In genomic region chr3:74124716-74125115, GRCh38 we compare ENCODE assay signal across 28 cellular contexts.
"Had no signal": no experiment of that assay in that cellular context is flagged by ENCODE, and none has a peak within 500 bp of the region (broad histone marks: within the 10 kb centered on the region; RNA-seq: fewer than 3 reads in every experiment).

No MANE protein-coding gene starts in this region.

- ATAC-seq: activated CD4-positive, alpha-beta T cell treated with anti-CD3 and anti-CD28 coated beads for 36 hours; activated naive CD4-positive, alpha-beta T cell treated with anti-CD3 and anti-CD28 coated beads, Interleukin-2, amount 50 U/mL, for 72 hours; activated T-cell treated with anti-CD3 and anti-CD28 coated beads, Interleukin-2, amount 50 U/mL, for 72 hours; effector memory CD8-positive, alpha-beta T cell; foreskin keratinocyte; gastrocnemius medialis; heart left ventricle had no signal

- H3K27ac Mint-ChIP-seq: activated CD4-positive, alpha-beta memory T cell treated with anti-CD3 and anti-CD28 coated beads, Interleukin-2, amount 10 ng/mL, durations not matched to agents 7 days and 5 days; activated CD4-positive, alpha-beta T cell treated with anti-CD3 and anti-CD28 coated beads for 36 hours; activated CD4-positive, alpha-beta T cell treated with anti-CD3 and anti-CD28 coated beads, Interleukin-2, amount 10 ng/mL, durations not matched to agents 24 days and 14 days; activated naive CD4-positive, alpha-beta T cell treated with anti-CD3 and anti-CD28 coated beads, Interleukin-2, amount 10 ng/mL, durations not matched to agents 7 days and 5 days; activated naive CD4-positive, alpha-beta T cell treated with anti-CD3 and anti-CD28 coated beads, Interleukin-2, amount 50 U/mL, for 72 hours; activated naive CD8-positive, alpha-beta T cell treated with anti-CD3 and anti-CD28 coated beads, Interleukin-2, amount 10 ng/mL, durations not matched to agents 7 days and 5 days; activated T-cell treated with anti-CD3 and anti-CD28 coated beads, Interleukin-2, amount 50 U/mL, for 24 hours; activated T-cell treated with anti-CD3 and anti-CD28 coated beads, Interleukin-2, amount 50 U/mL, for 72 hours; effector memory CD8-positive, alpha-beta T cell had no signal

- H3K4me1 Mint-ChIP-seq: activated CD4-positive, alpha-beta memory T cell treated with anti-CD3 and anti-CD28 coated beads, Interleukin-2, amount 10 ng/mL, durations not matched to agents 7 days and 5 days; activated CD4-positive, alpha-beta T cell treated with anti-CD3 and anti-CD28 coated beads for 36 hours; activated CD4-positive, alpha-beta T cell treated with anti-CD3 and anti-CD28 coated beads, Interleukin-2, amount 10 ng/mL, durations not matched to agents 24 days and 14 days; activated naive CD4-positive, alpha-beta T cell treated with anti-CD3 and anti-CD28 coated beads, Interleukin-2, amount 10 ng/mL, durations not matched to agents 7 days and 5 days; activated naive CD8-positive, alpha-beta T cell treated with anti-CD3 and anti-CD28 coated beads, Interleukin-2, amount 10 ng/mL, durations not matched to agents 7 days and 5 days; central memory CD8-positive, alpha-beta T cell had no signal

- H3K27me3 Mint-ChIP-seq: activated CD4-positive, alpha-beta memory T cell treated with anti-CD3 and anti-CD28 coated beads, Interleukin-2, amount 10 ng/mL, durations not matched to agents 7 days and 5 days; activated CD4-positive, alpha-beta T cell treated with anti-CD3 and anti-CD28 coated beads for 36 hours; activated CD4-positive, alpha-beta T cell treated with anti-CD3 and anti-CD28 coated beads, Interleukin-2, amount 10 ng/mL, durations not matched to agents 24 days and 14 days; activated naive CD4-positive, alpha-beta T cell treated with anti-CD3 and anti-CD28 coated beads, Interleukin-2, amount 10 ng/mL, durations not matched to agents 7 days and 5 days; activated naive CD8-positive, alpha-beta T cell treated with anti-CD3 and anti-CD28 coated beads, Interleukin-2, amount 10 ng/mL, durations not matched to agents 7 days and 5 days; activated T-cell treated with anti-CD3 and anti-CD28 coated beads, Interleukin-2, amount 50 U/mL, for 24 hours; central memory CD8-positive, alpha-beta T cell; effector memory CD8-positive, alpha-beta T cell had no signal

- H3K4me3 ChIP-seq: ascending aorta, esophagus muscularis mucosa, gastrocnemius medialis, heart left ventricle had no signal

- H3K36me3 Mint-ChIP-seq: activated naive CD4-positive, alpha-beta T cell treated with anti-CD3 and anti-CD28 coated beads, Interleukin-2, amount 10 ng/mL, durations not matched to agents 7 days and 5 days; activated naive CD8-positive, alpha-beta T cell treated with anti-CD3 and anti-CD28 coated beads, Interleukin-2, amount 10 ng/mL, durations not matched to agents 7 days and 5 days had no signal

- DNase-seq: activated CD4-positive, alpha-beta memory T cell treated with anti-CD3 and anti-CD28 coated beads, Interleukin-2, amount 10 ng/mL, durations not matched to agents 7 days and 5 days; activated CD4-positive, alpha-beta T cell treated with anti-CD3 and anti-CD28 coated beads for 36 hours; activated CD4-positive, alpha-beta T cell treated with anti-CD3 and anti-CD28 coated beads, Interleukin-2, amount 10 ng/mL, durations not matched to agents 24 days and 14 days; activated CD4-positive, CD25-positive, alpha-beta regulatory T cell; activated CD4-positive, CD25-positive, alpha-beta regulatory T cell treated with anti-CD3 and anti-CD28 coated beads, Interleukin-2, amount 50 U/mL, for 72 hours; activated CD8-positive, alpha-beta memory T cell treated with anti-CD3 and anti-CD28 coated beads, Interleukin-2, amount 50 U/mL, for 48 hours; activated gamma-delta T cell; activated naive CD4-positive, alpha-beta T cell; activated naive CD4-positive, alpha-beta T cell treated with anti-CD3 and anti-CD28 coated beads, Interleukin-2, amount 10 ng/mL, durations not matched to agents 7 days and 5 days; activated naive CD8-positive, alpha-beta T cell treated with anti-CD3 and anti-CD28 coated beads, Interleukin-2, amount 10 ng/mL, durations not matched to agents 7 days and 5 days; activated T-cell treated with anti-CD3 and anti-CD28 coated beads for 4 hours; activated T-cell treated with anti-CD3 and anti-CD28 coated beads, Interleukin-2, amount 50 U/mL, for 24 hours; activated T-cell treated with anti-CD3 and anti-CD28 coated beads, Interleukin-2, amount 50 U/mL, for 72 hours; brain microvascular endothelial cell; cortex of kidney; dermis blood vessel endothelial cell; effector CD4-positive, alpha-beta T cell; effector memory CD8-positive, alpha-beta T cell; erythroblast; foreskin keratinocyte; gastrocnemius medialis; glutamatergic neuron; heart left ventricle; T-helper 2 cell had no signal

- H3K4me3 Mint-ChIP-seq: activated CD4-positive, alpha-beta memory T cell treated with anti-CD3 and anti-CD28 coated beads, Interleukin-2, amount 10 ng/mL, durations not matched to agents 7 days and 5 days; activated CD4-positive, alpha-beta T cell treated with anti-CD3 and anti-CD28 coated beads for 36 hours; activated CD4-positive, alpha-beta T cell treated with anti-CD3 and anti-CD28 coated beads, Interleukin-2, amount 10 ng/mL, durations not matched to agents 24 days and 14 days; activated naive CD4-positive, alpha-beta T cell treated with anti-CD3 and anti-CD28 coated beads, Interleukin-2, amount 10 ng/mL, durations not matched to agents 7 days and 5 days; activated naive CD8-positive, alpha-beta T cell treated with anti-CD3 and anti-CD28 coated beads, Interleukin-2, amount 10 ng/mL, durations not matched to agents 7 days and 5 days; activated T-cell treated with anti-CD3 and anti-CD28 coated beads, Interleukin-2, amount 50 U/mL, for 24 hours; activated T-cell treated with anti-CD3 and anti-CD28 coated beads, Interleukin-2, amount 50 U/mL, for 72 hours; central memory CD8-positive, alpha-beta T cell; effector memory CD8-positive, alpha-beta T cell had no signal
